14 cellular contexts compared by ENCODE assay signal in the genomic region with DNA sequence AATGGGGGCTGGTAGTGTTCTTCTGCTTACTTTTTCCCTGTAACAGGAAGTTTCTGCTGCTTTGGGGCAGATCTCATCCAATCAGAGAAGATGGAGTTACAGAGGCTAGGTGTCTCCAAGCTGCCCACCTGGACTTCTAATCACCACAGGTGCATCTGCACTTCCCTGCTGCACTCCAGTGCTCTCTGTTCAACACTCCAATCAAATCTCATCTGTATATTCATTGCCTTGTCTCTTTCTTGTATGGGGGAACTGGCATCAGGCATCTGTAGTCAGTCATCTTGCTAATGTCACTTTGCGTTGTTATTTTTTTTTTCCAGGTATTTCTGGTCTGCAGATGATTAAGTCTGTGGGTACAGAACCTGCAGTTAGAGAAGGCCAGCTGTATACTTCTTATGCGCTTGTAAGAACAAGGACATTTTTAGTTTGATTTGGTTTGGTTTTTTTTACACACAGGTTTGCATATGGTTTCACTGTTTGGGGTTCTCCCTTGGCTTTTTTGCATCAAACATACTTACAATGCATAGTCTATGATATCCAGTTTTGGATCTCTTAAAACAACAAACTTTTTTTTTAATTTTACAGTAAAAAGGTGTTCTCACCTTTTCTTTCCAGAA.
DNase-seq lines count a peak whose midpoint lies in the region; ATAC-seq and TF ChIP-seq lines count a peak whose summit lies in the region.
"Had no signal": no experiment of that assay in that cellular context is flagged by ENCODE, and none has a peak within 500 bp of the region (broad histone marks: within the 10 kb centered on the region; RNA-seq: fewer than 3 reads in every experiment).

No MANE protein-coding gene starts in this region.

- H3K79me2 ChIP-seq in OCI-LY7 (ENCODE audit: insufficient read depth, low read depth, low read length) = no peaks in the 10 kb centered on the region

- H3K27me3 Mint-ChIP-seq in chondrocyte (ENCODE audit: low read depth) = no peaks in the 10 kb centered on the region

- no peaks in the 10 kb centered on the region for H3K36me3 ChIP-seq in OCI-LY7 (ENCODE audit: insufficient read depth, low read length)
- H3K36me3 ChIP-seq: cardiac muscle cell, neutrophil had no signal

- no peak overlapping the region for H3K4me3 ChIP-seq in OCI-LY7 (ENCODE audit: low read depth, low read length, poor library complexity, severe bottlenecking)
- H3K4me3 ChIP-seq: cardiac muscle cell, thoracic aorta had no signal

- no peak for DNase-seq in chondrocyte (ENCODE audit: low spot score)
- no peak for DNase-seq in amniotic stem cell (lab: John Stamatoyannopoulos, UW)
- DNase-seq in OCI-LY7 (ENCODE audit: low spot score) = no peak
- no peak for DNase-seq in activated T-cell treated with anti-CD3 and anti-CD28 coated beads, Interleukin-2, amount 50 U/mL, for 1 hour
- no peak for DNase-seq in stimulated activated naive CD4-positive, alpha-beta T cell treated with Interleukin-2 at 50 U/mL for 16 hours (lab: John Stamatoyannopoulos, UW)
- DNase-seq: activated CD8-positive, alpha-beta T cell treated with anti-CD3 and anti-CD28 coated beads, Interleukin-2, amount 10 ng/mL, durations not matched to agents 7 days and 5 days; activated naive CD4-positive, alpha-beta T cell; NCI-H446 had no signal

- no peak overlapping the region for H3K27ac ChIP-seq in OCI-LY7 (ENCODE audit: low read depth, low read length, poor library complexity, severe bottlenecking)
- H3K27ac ChIP-seq: cardiac muscle cell, neutrophil, thoracic aorta had no signal

- no peak overlapping the region for H2AFZ ChIP-seq in OCI-LY7 (ENCODE audit: low read length)

- H3K9me3 Mint-ChIP-seq in chondrocyte (ENCODE audit: low read depth) = peaks cover 8% of the 10 kb centered on the region

- intact Hi-C loops in OCI-LY7 (cut with micrococcal nuclease; ENCODE audit: unreplicated experiment) = no loop called here

- H3K4me3 Mint-ChIP-seq in chondrocyte (ENCODE audit: unreplicated experiment) = no peak overlapping the region
- H3K4me3 Mint-ChIP-seq: activated CD8-positive, alpha-beta T cell treated with anti-CD3 and anti-CD28 coated beads, Interleukin-2, amount 10 ng/mL, durations not matched to agents 7 days and 5 days had no signal

- no peak overlapping the region for H3K4me2 ChIP-seq in OCI-LY7 (ENCODE audit: low read length)

- no TSS peak for BruUV-seq in OCI-LY7 (replicated peaks; lab: Mats Ljungman, UMichigan)

- ATAC-seq in GM19025 (IDR thresholded peaks at IDR 0.05; ENCODE audit: low read depth, unreplicated experiment) = peak; percentile 93
- ATAC-seq in GM21737 (IDR thresholded peaks at IDR 0.05; ENCODE audit: unreplicated experiment) = peak; percentile 69
- peak; percentile 60 for ATAC-seq in HG03103 (IDR thresholded peaks at IDR 0.05; ENCODE audit: low read depth, unreplicated experiment)
- ATAC-seq: activated CD8-positive, alpha-beta T cell treated with anti-CD3 and anti-CD28 coated beads, Interleukin-2, amount 10 ng/mL, durations not matched to agents 7 days and 5 days had no signal

- CTCF ChIA-PET in OCI-LY7 (lab: Charles Lee; ENCODE audit: unreplicated experiment) = no interaction called here

- no peaks in the 10 kb centered on the region for H3K4me1 ChIP-seq in OCI-LY7 (ENCODE audit: insufficient read depth, low read length, poor library complexity, severe bottlenecking)

- TF ChIP-seq CTCF in chondrocyte (IDR thresholded peaks at IDR 0.05) = no peak
- TF ChIP-seq CTCF in OCI-LY7 (conservative IDR thresholded peaks at IDR 0.05; ENCODE audit: low read length) = no peak

- H4K20me1 ChIP-seq in OCI-LY7 (ENCODE audit: insufficient read depth, low read length) = no peaks in the 10 kb centered on the region

- H3K27ac Mint-ChIP-seq in chondrocyte (ENCODE audit: unreplicated experiment) = peak overlapping the region; percentile 19
- H3K27ac Mint-ChIP-seq: activated CD8-positive, alpha-beta T cell treated with anti-CD3 and anti-CD28 coated beads, Interleukin-2, amount 10 ng/mL, durations not matched to agents 7 days and 5 days had no signal

- no peaks in the 10 kb centered on the region for H3K9me2 ChIP-seq in OCI-LY7 (ENCODE audit: insufficient read depth, low read length)

- peaks cover 2% of the 10 kb centered on the region for H3K36me3 Mint-ChIP-seq in chondrocyte (ENCODE audit: low read depth)

- POLR2A ChIA-PET in OCI-LY7 (lab: Charles Lee) = no interaction called here

- peaks cover 13% of the 10 kb centered on the region for H3K4me1 Mint-ChIP-seq in chondrocyte (ENCODE audit: low read depth)

- H3K9me3 ChIP-seq in OCI-LY7 (ENCODE audit: low read length) = no peaks in the 10 kb centered on the region
- H3K9me3 ChIP-seq: neutrophil, thoracic aorta had no signal
